In the genomic region with DNA sequence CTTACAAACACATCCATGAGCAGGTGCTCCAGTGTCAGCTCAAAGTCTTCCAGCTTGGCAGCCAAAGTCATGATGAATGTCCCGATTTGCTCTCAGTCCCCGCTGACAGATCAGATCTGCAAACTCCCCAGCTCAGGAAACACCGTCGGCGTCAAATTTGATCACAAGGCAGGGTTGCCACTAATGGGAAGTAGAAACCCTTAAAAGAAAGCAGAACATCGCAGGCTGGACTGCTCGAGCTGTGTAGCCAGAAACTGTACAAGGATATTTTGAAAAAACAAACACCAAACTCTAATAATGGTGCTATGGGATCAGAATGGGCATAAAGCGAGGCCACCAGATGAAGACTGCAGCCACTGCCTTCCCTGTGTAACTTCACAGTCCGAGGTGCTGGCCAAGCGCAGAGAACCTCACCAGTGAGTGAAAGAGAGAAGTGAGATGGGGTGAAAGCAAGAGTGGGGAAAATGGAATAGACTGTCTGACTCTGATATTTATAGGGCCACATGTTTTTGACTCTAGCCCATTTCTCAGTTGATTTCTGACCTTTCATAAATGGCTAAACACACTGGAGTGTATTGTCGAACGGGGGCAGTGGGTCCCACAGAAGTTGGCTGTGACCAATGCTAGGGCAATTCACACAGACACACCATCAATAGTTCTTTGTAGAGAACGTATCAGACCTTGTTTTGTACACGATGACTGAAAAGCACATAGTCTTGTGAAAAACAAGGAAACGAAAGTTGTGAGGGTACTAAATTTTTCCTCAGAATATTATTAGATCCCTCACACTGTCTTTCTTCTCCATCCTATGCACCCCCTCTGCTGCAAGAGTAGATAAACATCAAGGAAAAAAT, we compare ENCODE assay signal across 15 cellular contexts.
DNase-seq lines count a peak whose midpoint lies in the region; ATAC-seq lines count a peak whose summit lies in the region.
"Had no signal": no experiment of that assay in that cellular context is flagged by ENCODE, and none has a peak within 500 bp of the region (broad histone marks: within the 10 kb centered on the region; RNA-seq: fewer than 3 reads in every experiment).

No MANE protein-coding gene starts in this region.

- CTCF ChIA-PET in naive thymus-derived CD4-positive, alpha-beta T cell (lab: Charles Lee) = no interaction called here
- CTCF ChIA-PET in activated CD4-positive, alpha-beta T cell treated with anti-CD3 and anti-CD28 coated beads, Interleukin-2, amount 10 ng/mL, durations not matched to agents 7 days and 5 days (lab: Charles Lee) = no interaction called here

- POLR2A ChIA-PET in naive thymus-derived CD4-positive, alpha-beta T cell (lab: Charles Lee) = interaction anchor here (0.6 to 1.5 kb wide), 3 partner anchors 10 to 45 kb away, joined by 3 read pairs; no protein-coding TSS in a partner anchor
- POLR2A ChIA-PET in activated CD4-positive, alpha-beta T cell treated with anti-CD3 and anti-CD28 coated beads, Interleukin-2, amount 10 ng/mL, durations not matched to agents 7 days and 5 days (lab: Charles Lee) = interaction anchor here (0.6 kb wide), 1 partner anchor 74 kb away, joined by 6 read pairs; no protein-coding TSS in a partner anchor

- DNase-seq in Ammon's horn (ENCODE audit: low spot score) (peak; percentile 56), foreskin melanocyte (peak; percentile 98)
- DNase-seq in naive thymus-derived CD4-positive, alpha-beta T cell = no peak
- DNase-seq in activated CD4-positive, alpha-beta T cell treated with anti-CD3 and anti-CD28 coated beads, Interleukin-2, amount 10 ng/mL, durations not matched to agents 7 days and 5 days = no peak
- DNase-seq: activated T-cell treated with anti-CD3 and anti-CD28 coated beads for 4 hours; effector memory CD4-positive, alpha-beta T cell; glutamatergic neuron; WERI-Rb-1 had no signal

- intact Hi-C loops in naive thymus-derived CD4-positive, alpha-beta T cell (cut with micrococcal nuclease) = no loop called here

- peak; percentile 68 for ATAC-seq in HG03442 (IDR thresholded peaks at IDR 0.05; ENCODE audit: unreplicated experiment)
- ATAC-seq in naive thymus-derived CD4-positive, alpha-beta T cell = peak; percentile 26
- ATAC-seq in GM18907 (IDR thresholded peaks at IDR 0.05; ENCODE audit: unreplicated experiment) = no peak
- no peak for ATAC-seq in HG03565 (IDR thresholded peaks at IDR 0.05; ENCODE audit: unreplicated experiment)
- no peak for ATAC-seq in GM19324 (IDR thresholded peaks at IDR 0.05; ENCODE audit: low FRiP score, unreplicated experiment)
- ATAC-seq: A549 had no signal

- peaks cover 0 to 4% (median 0%) of the 10 kb centered on the region in 11 donors for H3K9me3 Mint-ChIP-seq in naive thymus-derived CD4-positive, alpha-beta T cell
- H3K9me3 Mint-ChIP-seq in activated CD4-positive, alpha-beta T cell treated with anti-CD3 and anti-CD28 coated beads, Interleukin-2, amount 10 ng/mL, durations not matched to agents 7 days and 5 days = no peaks in the 10 kb centered on the region

- no peaks in the 10 kb centered on the region for H3K36me3 Mint-ChIP-seq in naive thymus-derived CD4-positive, alpha-beta T cell
- no peaks in the 10 kb centered on the region for H3K36me3 Mint-ChIP-seq in activated CD4-positive, alpha-beta T cell treated with anti-CD3 and anti-CD28 coated beads, Interleukin-2, amount 10 ng/mL, durations not matched to agents 7 days and 5 days (ENCODE audit: low read depth)

- peaks cover 0 to 8% of the 10 kb centered on the region in 2 donors for H3K4me1 ChIP-seq in naive thymus-derived CD4-positive, alpha-beta T cell (ENCODE audit: control insufficient read depth in 2 of 2, insufficient read depth in 2 of 2, low read length in 2 of 2)
- H3K4me1 ChIP-seq: A549, prostate gland had no signal

- peaks cover 5 to 30% (median 26%) of the 10 kb centered on the region in 7 donors for H3K4me1 Mint-ChIP-seq in naive thymus-derived CD4-positive, alpha-beta T cell
- H3K4me1 Mint-ChIP-seq in activated CD4-positive, alpha-beta T cell treated with anti-CD3 and anti-CD28 coated beads, Interleukin-2, amount 10 ng/mL, durations not matched to agents 7 days and 5 days = peaks cover 10% of the 10 kb centered on the region

- no peaks in the 10 kb centered on the region for H3K9me3 ChIP-seq in naive thymus-derived CD4-positive, alpha-beta T cell (ENCODE audit: control insufficient read depth in 2 of 3, low read length in 3 of 3)
- H3K9me3 ChIP-seq: prostate gland, tibial artery had no signal

- H3K27ac ChIP-seq in naive thymus-derived CD4-positive, alpha-beta T cell (ENCODE audit: low read depth, low read length) = no peak overlapping the region
- H3K27ac ChIP-seq: A549, prostate gland, tibial artery, WERI-Rb-1 had no signal

- H3K4me3 ChIP-seq in naive thymus-derived CD4-positive, alpha-beta T cell (ENCODE audit: low read length) = no peak overlapping the region
- H3K4me3 ChIP-seq: A549, prostate gland, tibial artery had no signal

- peaks cover 0 to 44% (median 0%) of the 10 kb centered on the region in 5 donors for H3K27me3 Mint-ChIP-seq in naive thymus-derived CD4-positive, alpha-beta T cell
- peaks cover 21% of the 10 kb centered on the region for H3K27me3 Mint-ChIP-seq in activated CD4-positive, alpha-beta T cell treated with anti-CD3 and anti-CD28 coated beads, Interleukin-2, amount 10 ng/mL, durations not matched to agents 7 days and 5 days

- H3K36me3 ChIP-seq in naive thymus-derived CD4-positive, alpha-beta T cell (ENCODE audit: control insufficient read depth in 2 of 3, insufficient read depth in 3 of 3, low read length in 3 of 3) = no peaks in the 10 kb centered on the region
- H3K36me3 ChIP-seq: prostate gland, tibial artery, WERI-Rb-1 had no signal

- no peaks in the 10 kb centered on the region for H3K27me3 ChIP-seq in naive thymus-derived CD4-positive, alpha-beta T cell (ENCODE audit: control insufficient read depth in 2 of 2, insufficient read depth in 2 of 2, low read length in 2 of 2)

- no peak overlapping the region for H3K27ac Mint-ChIP-seq in naive thymus-derived CD4-positive, alpha-beta T cell
- H3K27ac Mint-ChIP-seq in activated CD4-positive, alpha-beta T cell treated with anti-CD3 and anti-CD28 coated beads, Interleukin-2, amount 10 ng/mL, durations not matched to agents 7 days and 5 days = no peak overlapping the region

- peak overlapping the region in 8 of 10 donors; percentile 6 to 57 (median 30) for H3K4me3 Mint-ChIP-seq in naive thymus-derived CD4-positive, alpha-beta T cell
- no peak overlapping the region for H3K4me3 Mint-ChIP-seq in activated CD4-positive, alpha-beta T cell treated with anti-CD3 and anti-CD28 coated beads, Interleukin-2, amount 10 ng/mL, durations not matched to agents 7 days and 5 days

Comparison
In these comparisons a context has a peak if more than half of its experiments do, and no peak if none do; other contexts are left out.
1. DNase-seq: peak in Ammon's horn (single experiment) and foreskin melanocyte (single experiment); none in naive thymus-derived CD4-positive, alpha-beta T cell (0 of 9) and activated CD4-positive, alpha-beta T cell treated with anti-CD3 and anti-CD28 coated beads, Interleukin-2, amount 10 ng/mL, durations not matched to agents 7 days and 5 days (single experiment).
2. ATAC-seq: peak in HG03442 (single experiment) and naive thymus-derived CD4-positive, alpha-beta T cell (single experiment); none in GM18907 (single experiment), HG03565 (single experiment) and GM19324 (single experiment).